ENCODE assay signal across 8 cellular contexts in genomic region chr2:26144953-26145680, GRCh38. TPM values are rescaled to one million over a fixed set of nuclear protein-coding genes. Genes with fewer than 3 reads are reported as not detected.
DNase-seq lines count a peak whose midpoint lies in the region; ATAC-seq, FAIRE-seq and TF ChIP-seq lines count a peak whose summit lies in the region.

No MANE protein-coding gene starts in this region.

- peak overlapping the region; percentile 41 for H3K27ac Mint-ChIP-seq in T-helper 2 cell treated with Interferon-gamma antibody and Interleukin-4, amounts not matched to agents 5 μg/mL and 100 μg/mL, for 36 hours

- no peak overlapping the region for H3K4me3 ChIP-seq in small intestine (ENCODE audit: low read depth in 1 of 2, low read length in 2 of 2)

- H3K9me3 ChIP-seq in small intestine (ENCODE audit: control insufficient read depth, low read depth), result no peaks in the 10 kb centered on the region

- POLR2A ChIA-PET in GM10248 (lab: Yijun Ruan, JAX), result no interaction called here

- no peak overlapping the region for H3K27ac ChIP-seq in small intestine (ENCODE audit: low read depth in 1 of 2, low read length in 1 of 2)

- H3K4me3 Mint-ChIP-seq in T-helper 2 cell treated with Interferon-gamma antibody and Interleukin-4, amounts not matched to agents 5 μg/mL and 100 μg/mL, for 36 hours, result no peak overlapping the region

- H3K9me3 Mint-ChIP-seq in T-helper 2 cell treated with Interferon-gamma antibody and Interleukin-4, amounts not matched to agents 5 μg/mL and 100 μg/mL, for 36 hours, result no peaks in the 10 kb centered on the region

- H3K27me3 Mint-ChIP-seq in T-helper 2 cell treated with Interferon-gamma antibody and Interleukin-4, amounts not matched to agents 5 μg/mL and 100 μg/mL, for 36 hours (ENCODE audit: low read depth), result peaks cover 10% of the 10 kb centered on the region

- 11 to 22% (median 15%) methylated on average over 11 of the region's 11 CpGs for WGBS in small intestine, 3 donors

- H3K4me1 Mint-ChIP-seq in T-helper 2 cell treated with Interferon-gamma antibody and Interleukin-4, amounts not matched to agents 5 μg/mL and 100 μg/mL, for 36 hours (ENCODE audit: low read depth), result peaks cover 2% of the 10 kb centered on the region

- no peaks in the 10 kb centered on the region for H3K27me3 ChIP-seq in small intestine (ENCODE audit: control insufficient read depth in 2 of 2, insufficient read depth in 2 of 2, low read length in 2 of 2)

- DNase-seq in GM10248 (ENCODE audit: extremely low spot score) (peak; percentile 70), NCI-H1092 treated with DMSO at 0.1 percent for 48 hours (lab: John Stamatoyannopoulos, UW) (peak; percentile 33), astrocyte of the hippocampus (ENCODE audit: low read depth, low spot score) (peak; percentile 74), iPS DF 4.7 (ENCODE audit: extremely low read depth, low spot score) (peak; percentile 36), small intestine (peak; percentile 62)
- peak; percentile 40 for DNase-seq in T-helper 2 cell treated with Interferon-gamma antibody and Interleukin-4, amounts not matched to agents 5 μg/mL and 100 μg/mL, for 36 hours (ENCODE audit: low spot score)

- ATAC-seq in HG03342 (IDR thresholded peaks at IDR 0.05; ENCODE audit: unreplicated experiment) (no peak), HG03432 (IDR thresholded peaks at IDR 0.05; ENCODE audit: unreplicated experiment) (no peak)

- peaks cover 4% of the 10 kb centered on the region for H3K36me3 Mint-ChIP-seq in T-helper 2 cell treated with Interferon-gamma antibody and Interleukin-4, amounts not matched to agents 5 μg/mL and 100 μg/mL, for 36 hours (ENCODE audit: low read depth)

- no peak for FAIRE-seq in small intestine (lab: Jason Lieb, UNC)

- no peaks in the 10 kb centered on the region for H3K4me1 ChIP-seq in small intestine (ENCODE audit: control insufficient read depth in 2 of 2, insufficient read depth in 1 of 2, low read depth in 1 of 2, low read length in 1 of 2)

- H3K36me3 ChIP-seq in small intestine (ENCODE audit: control insufficient read depth in 2 of 2, insufficient read depth in 2 of 2, low read length in 2 of 2), result no peaks in the 10 kb centered on the region

- CTCF ChIA-PET in GM10248 (lab: Yijun Ruan, JAX), result interaction anchor here (0.6 to 4.1 kb wide), 34 partner anchors 9 to 294 kb away, joined by 3 to 69 read pairs (median 3); partner anchors contain the start of gene KIF3C

- TF ChIP-seq CTCF in GM10248 (IDR thresholded peaks at IDR 0.05; ENCODE audit: control extremely low read depth, extremely low read depth, low read depth, missing control alignments), result peak; percentile 84

RNA-seq across cellular contexts. Expression of gene GAREM2, which starts 27.8 kb away (rescaled TPM):
- polyA plus RNA-seq in small intestine, result 1 to 10 TPM in 1 of 3 donors, under 1 TPM in 2; 0.22 to 1.2 (median 0.54) TPM
